In genomic region chr2:201183373-201183742, GRCh38 we compare ENCODE assay signal across 9 cellular contexts. TPM values are rescaled to one million over a fixed set of nuclear protein-coding genes. Genes with fewer than 3 reads are reported as not detected.
A peak's percentile ranks its signal among the peaks of the same experiment; 100 is the strongest.
DNase-seq lines count a peak whose midpoint lies in the region; ATAC-seq, FAIRE-seq and TF ChIP-seq lines count a peak whose summit lies in the region.
"Had no signal": no experiment of that assay in that cellular context is flagged by ENCODE, and none has a peak within 500 bp of the region (broad histone marks: within the 10 kb centered on the region; RNA-seq: fewer than 3 reads in every experiment).

No MANE protein-coding gene starts in this region.

- TF ChIP-seq RAD21 in HCT116 (IDR thresholded peaks at IDR 0.05; ENCODE audit: low read depth) = no peak

- CTCF ChIA-PET in HCT116 (lab: Charles Lee) = interaction anchor here (1.3 to 2.9 kb wide), 6 partner anchors 9 to 282 kb away, joined by 3 to 59 read pairs (median 5); partner anchors contain the start of gene ORC2

- H3K4me3 ChIP-seq in HCT116 (replicated peaks in 1 of 2; ENCODE audit: low read depth in 1 of 2, low read length in 2 of 2) (peak overlapping the region; percentile 16 to 39), WI38 (ENCODE audit: low read depth, low read length) (peak overlapping the region; percentile 59), right atrium auricular region (peak overlapping the region; percentile 38 to 52)

- TF ChIP-seq CTCF in HCT116 (IDR thresholded peaks at IDR 0.05 in 2 of 3, conservative IDR thresholded peaks at IDR 0.05 in 1 of 3; ENCODE audit: borderline replicate concordance in 1 of 3, insufficient read depth in 1 of 3, low read depth in 2 of 3, low read length in 2 of 3) (no peak), WI38 (IDR thresholded peaks at IDR 0.05; ENCODE audit: low read depth, low read length) (no peak), right atrium auricular region (IDR thresholded peaks at IDR 0.05) (no peak)

- TF ChIP-seq POLR2A in HCT116 (IDR thresholded peaks at IDR 0.05; ENCODE audit: borderline replicate concordance, extremely low read depth, insufficient read depth, insufficient read length) = no peak

- TSS peak; percentile 85 for BruUV-seq in HCT116 (replicated peaks; lab: Mats Ljungman, UMichigan)

- H3K9me3 ChIP-seq in HCT116 (ENCODE audit: control insufficient read depth in 1 of 2, insufficient read depth in 1 of 2, low read depth in 1 of 2, low read length in 2 of 2) (no peaks in the 10 kb centered on the region), right atrium auricular region (no peaks in the 10 kb centered on the region)

- peak overlapping the region; percentile 66 for H3K4me2 ChIP-seq in HCT116 (ENCODE audit: low read length)

- POLR2A ChIA-PET in HCT116 (lab: Charles Lee) = interaction anchor here (1.9 kb wide), 1 partner anchor 49 kb away, joined by 13 read pairs; no protein-coding TSS in a partner anchor

- H3K27me3 ChIP-seq in HCT116 (ENCODE audit: insufficient read depth, low read length) (no peaks in the 10 kb centered on the region), right atrium auricular region (no peaks in the 10 kb centered on the region)

- no peaks in the 10 kb centered on the region for H3K27me3 Mint-ChIP-seq in stimulated activated memory B cell treated with anti-CD40 and anti-IgM and Interleukin-4, amounts not matched to agents 10 μg/mL and 1 μg/mL and 100 μg/mL, for 72 hours

- ATAC-seq in HCT116 (no peak), HG03571 (IDR thresholded peaks at IDR 0.05; ENCODE audit: unreplicated experiment) (no peak)
- no peak for ATAC-seq in stimulated activated memory B cell treated with anti-CD40 and anti-IgM and Interleukin-4, amounts not matched to agents 10 μg/mL and 1 μg/mL and 100 μg/mL, for 72 hours

- H4K20me1 ChIP-seq in HCT116 (ENCODE audit: insufficient read depth) = no peaks in the 10 kb centered on the region

- peaks cover 10% of the 10 kb centered on the region for H3K36me3 Mint-ChIP-seq in stimulated activated memory B cell treated with anti-CD40 and anti-IgM and Interleukin-4, amounts not matched to agents 10 μg/mL and 1 μg/mL and 100 μg/mL, for 72 hours

- H3K9me2 ChIP-seq in HCT116 (ENCODE audit: insufficient read depth) = no peaks in the 10 kb centered on the region

- FAIRE-seq in urothelium cell line (lab: Jason Lieb, UNC) = no peak

- no peak for DNase-seq in HCT116 (ENCODE audit: low read depth, low spot score)
- no peak for DNase-seq in right atrium auricular region (ENCODE audit: low spot score)
- DNase-seq in posterior vena cava (ENCODE audit: low spot score) = no peak
- DNase-seq in RKO (ENCODE audit: low spot score) = no peak
- DNase-seq in urothelium cell line (ENCODE audit: low spot score) = no peak
- DNase-seq: activated CD4-positive, CD25-positive, alpha-beta regulatory T cell treated with anti-CD3 and anti-CD28 coated beads, Interleukin-2, amount 50 U/mL, for 72 hours had no signal

- peak overlapping the region; percentile 89 for H3K27ac Mint-ChIP-seq in stimulated activated memory B cell treated with anti-CD40 and anti-IgM and Interleukin-4, amounts not matched to agents 10 μg/mL and 1 μg/mL and 100 μg/mL, for 72 hours

- RAD21 ChIA-PET in HCT116 (lab: Charles Lee; ENCODE audit: low non-redundant PET in 1 of 2, low total read pairs in 2 of 2, uncharacterized antibody in 2 of 2, unreplicated experiment in 2 of 2) = interaction anchor here in 1 of 2 experiments (1.2 kb wide), 1 partner anchor 49 kb away, joined by 6 read pairs; no protein-coding TSS in a partner anchor

- intact Hi-C loops in HCT116 (cut with micrococcal nuclease) = loop anchor here (2.0 kb wide), 1 partner anchor 49 kb away; no protein-coding TSS in a partner anchor
- intact Hi-C loops in posterior vena cava (cut with DNase I) = no loop called here

- H2AFZ ChIP-seq in HCT116 (ENCODE audit: low read depth, low read length, poor library complexity, severe bottlenecking) = peak overlapping the region; percentile 67

- peaks cover 0 to 13% of the 10 kb centered on the region in 2 experiments; a peak in 2 of 4 replicates for H3K4me1 ChIP-seq in HCT116 (ENCODE audit: control insufficient read depth in 1 of 2, insufficient read depth in 2 of 2, low read length in 2 of 2)
- H3K4me1 ChIP-seq in right atrium auricular region = no peaks in the 10 kb centered on the region

- H3K36me3 ChIP-seq in HCT116 (ENCODE audit: control insufficient read depth in 1 of 2, insufficient read depth in 2 of 2, low read length in 2 of 2) = no peaks in the 10 kb centered on the region
- H3K36me3 ChIP-seq in right atrium auricular region = no peaks in the 10 kb centered on the region

- H3K9ac ChIP-seq in HCT116 (ENCODE audit: low read length) = peak overlapping the region; percentile 30

- peaks cover 47% of the 10 kb centered on the region for H3K4me1 Mint-ChIP-seq in stimulated activated memory B cell treated with anti-CD40 and anti-IgM and Interleukin-4, amounts not matched to agents 10 μg/mL and 1 μg/mL and 100 μg/mL, for 72 hours

- peak overlapping the region; percentile 91 for H3K4me3 Mint-ChIP-seq in stimulated activated memory B cell treated with anti-CD40 and anti-IgM and Interleukin-4, amounts not matched to agents 10 μg/mL and 1 μg/mL and 100 μg/mL, for 72 hours

- no peak overlapping the region for H3K27ac ChIP-seq in HCT116 (ENCODE audit: low read depth, low read length)
- peak overlapping the region; percentile 59 to 60 for H3K27ac ChIP-seq in right atrium auricular region

- no peaks in the 10 kb centered on the region for H3K9me3 Mint-ChIP-seq in stimulated activated memory B cell treated with anti-CD40 and anti-IgM and Interleukin-4, amounts not matched to agents 10 μg/mL and 1 μg/mL and 100 μg/mL, for 72 hours

- no peaks in the 10 kb centered on the region for H3K79me2 ChIP-seq in HCT116 (ENCODE audit: insufficient read depth, low read length)

TF ChIP-seq in HCT116, 20 proteins besides CTCF, POLR2A, EP300 and RAD21:
- TF ChIP-seq CEBPB (IDR thresholded peaks at IDR 0.05; ENCODE audit: low read depth) = no peak
- TF ChIP-seq SP1 (IDR thresholded peaks at IDR 0.05; ENCODE audit: low read depth) = no peak
- TF ChIP-seq EGR1 (IDR thresholded peaks at IDR 0.05; ENCODE audit: low read depth) = no peak
- no peak for TF ChIP-seq CBX3 (IDR thresholded peaks at IDR 0.05; ENCODE audit: low read depth)
- TF ChIP-seq ZFX (IDR thresholded peaks at IDR 0.05) = no peak
- no peak for TF ChIP-seq POLR2AphosphoS5 (IDR thresholded peaks at IDR 0.05; ENCODE audit: low read depth, low read length)
- TF ChIP-seq SRF (IDR thresholded peaks at IDR 0.05; ENCODE audit: low read depth) = no peak

RNA-seq across cellular contexts. Expression of gene CASP10, which starts 0.4 kb away (rescaled TPM):
- total RNA-seq in HCT116 (2021; ENCODE audit: unreplicated experiment) (2.6 TPM), right atrium auricular region (1 to 10 TPM; 3.5 to 6.8 TPM), posterior vena cava (10 to 100 TPM in 1 of 2 donors, 1 to 10 TPM in 1; 8.4 to 12.7 TPM)
- 1.8 and 2.3 TPM in 2 replicates for polyA plus RNA-seq in HCT116 (2012)
